ENCODE assay signal across 15 cellular contexts in genomic region chr14:50058112-50058511, GRCh38. TPM values are rescaled to one million over a fixed set of nuclear protein-coding genes. Genes with fewer than 3 reads are reported as not detected.
"Had no signal": no experiment of that assay in that cellular context is flagged by ENCODE, and none has a peak within 500 bp of the region (broad histone marks: within the 10 kb centered on the region; RNA-seq: fewer than 3 reads in every experiment).

No MANE protein-coding gene starts in this region.

- H3K4me3 Mint-ChIP-seq: activated CD4-positive, alpha-beta memory T cell treated with anti-CD3 and anti-CD28 coated beads for 36 hours; activated naive CD8-positive, alpha-beta T cell treated with anti-CD3 and anti-CD28 coated beads, Interleukin-2, amount 50 U/mL, for 24 hours; mesothelial cell of epicardium; T-helper 2 cell treated with Interferon-gamma antibody and Interleukin-4, amounts not matched to agents 5 μg/mL and 100 μg/mL, for 36 hours had no signal

- H3K27me3 ChIP-seq: ascending aorta, gastroesophageal sphincter, tibial artery had no signal

- H3K36me3 Mint-ChIP-seq: mesothelial cell of epicardium had no signal

- H3K4me3 ChIP-seq: ascending aorta, gastroesophageal sphincter, tibial artery had no signal

- H3K9me3 Mint-ChIP-seq: activated CD4-positive, alpha-beta memory T cell treated with anti-CD3 and anti-CD28 coated beads for 36 hours; activated naive CD8-positive, alpha-beta T cell treated with anti-CD3 and anti-CD28 coated beads, Interleukin-2, amount 50 U/mL, for 24 hours; mesothelial cell of epicardium; naive B cell; T-helper 2 cell treated with Interferon-gamma antibody and Interleukin-4, amounts not matched to agents 5 μg/mL and 100 μg/mL, for 36 hours had no signal

- H3K9me3 ChIP-seq: ascending aorta, gastroesophageal sphincter, neutrophil, tibial artery had no signal

- H3K27ac ChIP-seq: ascending aorta, epithelial cell of prostate, gastroesophageal sphincter, neutrophil, tibial artery had no signal

- H3K27ac Mint-ChIP-seq: activated CD4-positive, alpha-beta memory T cell treated with anti-CD3 and anti-CD28 coated beads for 36 hours; activated naive CD8-positive, alpha-beta T cell treated with anti-CD3 and anti-CD28 coated beads, Interleukin-2, amount 50 U/mL, for 24 hours; mesothelial cell of epicardium had no signal

- DNase-seq: activated CD4-positive, alpha-beta memory T cell treated with anti-CD3 and anti-CD28 coated beads for 36 hours; activated CD4-positive, alpha-beta T cell treated with anti-CD3 and anti-CD28 coated beads for 1 hour; activated naive CD4-positive, alpha-beta T cell treated with Interleukin-2 at 50 U/mL for 16 hours; activated naive CD8-positive, alpha-beta T cell treated with anti-CD3 and anti-CD28 coated beads, Interleukin-2, amount 50 U/mL, for 24 hours; effector CD8-positive, alpha-beta T cell; left ventricle myocardium superior; naive B cell; retina; tibial artery had no signal

- ATAC-seq: activated naive CD8-positive, alpha-beta T cell treated with anti-CD3 and anti-CD28 coated beads, Interleukin-2, amount 50 U/mL, for 24 hours; gastroesophageal sphincter; left ventricle myocardium superior had no signal

- H3K27me3 Mint-ChIP-seq: activated CD4-positive, alpha-beta memory T cell treated with anti-CD3 and anti-CD28 coated beads for 36 hours; activated naive CD8-positive, alpha-beta T cell treated with anti-CD3 and anti-CD28 coated beads, Interleukin-2, amount 50 U/mL, for 24 hours; naive B cell had no signal

RNA-seq across cellular contexts. Expression of gene VCPKMT, which starts 58.3 kb away (rescaled TPM):
- total RNA-seq: ascending aorta had no signal
